Comparison of ENCODE assay signal across 9 cellular contexts in genomic region chr6:132715204-132715603, GRCh38. TPM values are rescaled to one million over a fixed set of nuclear protein-coding genes. Genes with fewer than 3 reads are reported as not detected.
DNase-seq lines count a peak whose midpoint lies in the region; ATAC-seq and TF ChIP-seq lines count a peak whose summit lies in the region.
"Had no signal": no experiment of that assay in that cellular context is flagged by ENCODE, and none has a peak within 500 bp of the region (broad histone marks: within the 10 kb centered on the region; RNA-seq: fewer than 3 reads in every experiment).

No MANE protein-coding gene starts in this region.

- no peaks in the 10 kb centered on the region for H3K4me1 ChIP-seq in thyroid gland

- H3K27ac ChIP-seq in thyroid gland = no peak overlapping the region

- peak; percentile 100 for ATAC-seq in WTC11
- ATAC-seq in HG02973 (IDR thresholded peaks at IDR 0.05; ENCODE audit: unreplicated experiment) = no peak

- H3K4me3 ChIP-seq in thyroid gland (replicated peaks in 1 of 3) = no peak overlapping the region

- no peaks in the 10 kb centered on the region; the same call in 1 of the 2 replicates for H3K4me1 Mint-ChIP-seq in WTC11

- no peak for TF ChIP-seq CTCF in WTC11 (IDR thresholded peaks at IDR 0.05)
- TF ChIP-seq CTCF in thyroid gland (IDR thresholded peaks at IDR 0.05) = no peak

- H3K27me3 ChIP-seq in thyroid gland = no peaks in the 10 kb centered on the region

- POLR2A ChIA-PET in WTC11 (lab: Charles Lee) = no interaction called here

- DNase-seq in NCI-H748 (lab: John Stamatoyannopoulos, UW; ENCODE audit: unreplicated experiment) = peak; percentile 40
- DNase-seq in NCI-H748 treated with DMSO at 0.1 percent for 48 hours (lab: John Stamatoyannopoulos, UW) = no peak
- peak; percentile 66 for DNase-seq in WTC11 (ENCODE audit: low spot score)
- peak; percentile 61 to 68 for DNase-seq in hippocampal formation (lab: John Stamatoyannopoulos, UW)
- peak; percentile 1 to 4 for DNase-seq in thyroid gland
- DNase-seq in stimulated activated CD4-positive, alpha-beta T cell treated with anti-CD3 and anti-CD28 coated beads, Interleukin-1b, Interleukin-23, amount 100 ng/mL, for 48 hours = no peak
- DNase-seq in NCI-H1436 (lab: John Stamatoyannopoulos, UW) = no peak
- DNase-seq: CD4-positive, CD25-positive, alpha-beta regulatory T cell had no signal

- intact Hi-C loops in thyroid gland (cut with DNase I) = no loop called here

- H3K27ac Mint-ChIP-seq in WTC11 = no peak overlapping the region
- H3K27ac Mint-ChIP-seq: CD4-positive, CD25-positive, alpha-beta regulatory T cell had no signal

- no peak for TF ChIP-seq POLR2A in thyroid gland (IDR thresholded peaks at IDR 0.05)

- no peaks in the 10 kb centered on the region for H3K36me3 Mint-ChIP-seq in WTC11
- H3K36me3 Mint-ChIP-seq: CD4-positive, CD25-positive, alpha-beta regulatory T cell had no signal

- H3K4me3 Mint-ChIP-seq in WTC11 = no peak overlapping the region
- H3K4me3 Mint-ChIP-seq: CD4-positive, CD25-positive, alpha-beta regulatory T cell had no signal

- CTCF ChIA-PET in WTC11 (lab: Charles Lee) = interaction anchor here (0.6 to 2.1 kb wide), 22 partner anchors 14 to 436 kb away, joined by 3 to 14 read pairs (median 4); partner anchors contain the start of genes SLC18B1, STX7 and TAAR9

- H3K9me3 Mint-ChIP-seq in WTC11 = no peaks in the 10 kb centered on the region

- no peaks in the 10 kb centered on the region for H3K27me3 Mint-ChIP-seq in WTC11 (ENCODE audit: low read depth)

- H3K36me3 ChIP-seq in thyroid gland = no peaks in the 10 kb centered on the region

- 39 to 58% methylated on average over 5 of the region's 5 CpGs for WGBS in thyroid gland, 2 donors

- no peaks in the 10 kb centered on the region for H3K9me3 ChIP-seq in thyroid gland

TF ChIP-seq in WTC11, 78 proteins besides CTCF, POLR2A, EP300 and RAD21:
- TF ChIP-seq MAX (CRISPR knock-in tag; IDR thresholded peaks at IDR 0.05) = 0 out of 2 replicates have a peak, but pooled peaks have one; percentile 21
- TF ChIP-seq EMX1 (CRISPR knock-in tag; IDR thresholded peaks at IDR 0.05) = no peak

RNA-seq across cellular contexts. Expression of gene VNN1, which starts 1.3 kb away (rescaled TPM):
- total RNA-seq in WTC11 (2021) (0.04 to 0.07 TPM in 2 of 3 replicates, not detected in the other), thyroid gland (1 to 10 TPM in 1 of 4 donors, under 1 TPM in 3; 0.46 to 5.8 (median 0.76) TPM)
- total RNA-seq: CD4-positive, CD25-positive, alpha-beta regulatory T cell had no signal

RNA-seq across cellular contexts. Expression of gene VNN2, which starts 42.5 kb away (rescaled TPM):
- total RNA-seq in WTC11 (2021) = 0.16 TPM in 1 of 3 replicates, not detected in the others
- total RNA-seq in thyroid gland = 1 to 10 TPM in 2 of 4 donors, under 1 TPM in 1, not detected in 1; 0.78 to 4.0 (median 1.2) TPM

RNA-seq across cellular contexts. Expression of gene TAAR1, which starts 56.2 kb away (rescaled TPM):
- total RNA-seq in WTC11 (2021) = not detected in 3 replicates
- not detected for total RNA-seq in thyroid gland
- total RNA-seq: CD4-positive, CD25-positive, alpha-beta regulatory T cell had no signal

Comparison
In these comparisons a context has a peak if more than half of its experiments do, and no peak if none do; other contexts are left out.
1. DNase-seq: peak in NCI-H748 (single experiment), WTC11 (single experiment), hippocampal formation (2 of 2) and thyroid gland (2 of 2); none in NCI-H748 treated with DMSO at 0.1 percent for 48 hours (single experiment), stimulated activated CD4-positive, alpha-beta T cell treated with anti-CD3 and anti-CD28 coated beads, Interleukin-1b, Interleukin-23, amount 100 ng/mL, for 48 hours (single experiment) and NCI-H1436 (single experiment).